ENCODE assay signal across 8 cellular contexts in the genomic region with DNA sequence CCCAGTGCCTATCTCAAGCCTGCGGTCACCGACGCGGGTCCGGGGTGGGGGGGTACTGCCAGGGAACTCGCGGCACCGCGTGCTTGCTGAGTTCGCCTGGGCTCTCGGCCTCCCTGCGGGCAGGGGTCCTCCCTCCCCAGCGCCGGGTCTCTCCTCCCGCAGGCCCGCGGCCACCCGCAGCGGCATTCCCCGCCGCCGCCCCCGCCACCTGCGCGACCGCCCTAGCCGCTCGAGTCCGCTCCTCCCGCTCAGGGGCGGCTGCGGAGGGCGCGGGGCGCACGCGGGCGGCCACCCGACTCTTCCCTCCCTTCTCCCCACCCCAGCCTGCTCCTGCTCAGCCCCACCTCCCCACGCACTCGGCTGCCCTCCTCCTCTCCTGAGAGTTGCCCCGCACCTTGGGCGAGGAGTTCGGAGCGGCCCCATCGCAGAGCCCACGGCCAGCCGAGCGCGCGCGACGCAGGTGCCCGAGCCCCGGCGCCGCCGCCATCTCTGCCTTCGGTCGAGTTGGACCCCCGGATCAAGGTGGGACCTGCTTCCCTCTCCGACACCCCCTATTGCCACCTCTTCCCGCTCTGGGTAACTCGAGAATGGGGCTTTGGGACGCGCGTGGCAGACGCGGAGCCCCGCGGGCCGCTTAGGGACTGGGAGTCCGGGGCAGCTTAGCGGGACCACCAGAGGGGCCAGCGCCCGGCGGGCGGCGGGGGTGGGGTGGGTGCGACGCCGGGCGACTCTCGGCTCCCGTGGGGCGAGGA.
A peak's percentile ranks its signal among the peaks of the same experiment; 100 is the strongest.
DNase-seq lines count a peak whose midpoint lies in the region; ATAC-seq, FAIRE-seq and TF ChIP-seq lines count a peak whose summit lies in the region.

No MANE protein-coding gene starts in this region.

- CTCF ChIA-PET in BJ (lab: Yijun Ruan, JAX): interaction anchor here (1.3 kb wide), 1 partner anchor 162 kb away, joined by 3 read pairs; no protein-coding TSS in a partner anchor

- no peak for TF ChIP-seq CTCF in BJ (IDR thresholded peaks at IDR 0.05; ENCODE audit: insufficient read depth, low read depth, low read length)
- TF ChIP-seq CTCF in pancreas (IDR thresholded peaks at IDR 0.05): no peak

- H3K4me3 ChIP-seq in BJ (ENCODE audit: low read depth, low read length): peak overlapping the region; percentile 56
- H3K4me3 ChIP-seq in pancreas: peak overlapping the region; percentile 10 to 56 (median 36)

- H3K4me1 ChIP-seq in pancreas: peaks cover 0 to 8% (median 5%) of the 10 kb centered on the region in 3 donors

- ATAC-seq in pancreas: peak; percentile 48 to 72 (median 56)
- ATAC-seq in GM21526 (IDR thresholded peaks at IDR 0.05; ENCODE audit: low FRiP score, unreplicated experiment): no peak
- ATAC-seq in HG03095 (IDR thresholded peaks at IDR 0.05; ENCODE audit: unreplicated experiment): no peak

- POLR2A ChIA-PET in BJ (lab: Charles Lee): no interaction called here

- WGBS in pancreas, 2 donors: 2 to 3% methylated on average over 44 to 86 of the region's 86 CpGs

- intact Hi-C loops in pancreas (cut with DNase I): no loop called here

- H3K36me3 ChIP-seq in BJ (ENCODE audit: control insufficient read depth, insufficient read depth, low read length): no peaks in the 10 kb centered on the region
- H3K36me3 ChIP-seq in pancreas: no peaks in the 10 kb centered on the region

- DNase-seq in BJ (ENCODE audit: low read depth): no peak
- peak; percentile 74 for DNase-seq in OCI-M1 (lab: John Stamatoyannopoulos, UW)
- DNase-seq in frontal cortex (ENCODE audit: low spot score in 2 of 2): peak; percentile 29 to 55
- peak in 4 of 6 donors; percentile 9 to 70 (median 46) for DNase-seq in pancreas
- DNase-seq in DMS153 (lab: John Stamatoyannopoulos, UW): no peak
- no peak for DNase-seq in superior temporal gyrus (ENCODE audit: extremely low spot score)

- FAIRE-seq in frontal cortex (lab: Jason Lieb, UNC): no peak
- no peak for FAIRE-seq in pancreas (lab: Jason Lieb, UNC)

- H3K9me3 ChIP-seq in pancreas: no peaks in the 10 kb centered on the region

- no peak overlapping the region for H3K27ac ChIP-seq in pancreas

- H3K27me3 ChIP-seq in BJ (ENCODE audit: control insufficient read depth, insufficient read depth, low read length) (no peaks in the 10 kb centered on the region; the same call in 1 of the 2 replicates), pancreas (peaks cover 0 to 21% (median 0%) of the 10 kb centered on the region in 4 donors)

Comparison
In these comparisons a context has a peak if more than half of its experiments do, and no peak if none do; other contexts are left out.
1. DNase-seq: peak in OCI-M1 (single experiment), frontal cortex (2 of 2) and pancreas (4 of 6); none in BJ (single experiment), DMS153 (single experiment) and superior temporal gyrus (single experiment).
2. ATAC-seq: peak in pancreas (4 of 4); none in GM21526 (single experiment) and HG03095 (single experiment).